In the genomic region with DNA sequence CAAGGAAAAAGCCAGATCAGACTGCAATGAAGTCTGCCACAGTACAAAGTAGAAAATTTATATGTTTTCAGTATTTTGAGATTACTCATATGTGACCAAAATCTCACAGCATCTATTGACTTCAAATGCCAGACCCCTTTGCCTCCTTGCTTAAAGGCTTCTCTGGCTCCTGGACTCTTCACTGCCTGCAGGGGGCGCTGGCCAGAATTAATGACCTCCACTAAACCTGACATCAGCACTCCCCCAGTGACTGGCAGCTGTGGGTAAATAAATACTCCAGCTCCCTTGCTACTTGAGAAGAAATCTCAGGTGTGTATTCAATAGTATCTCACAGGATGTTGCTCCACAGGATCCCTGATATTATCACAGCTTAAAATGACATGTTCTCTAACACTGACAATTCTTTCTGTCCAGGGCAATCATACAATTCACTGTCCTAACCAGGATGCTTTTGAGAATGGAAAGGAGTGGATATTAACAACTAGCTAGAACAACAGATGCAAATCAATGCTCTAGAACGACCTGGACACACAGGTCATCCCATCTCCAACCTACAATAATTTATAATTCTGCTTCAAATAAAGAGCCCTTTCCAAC, we compare ENCODE assay signal across 8 cellular contexts. TPM values are rescaled to one million over a fixed set of nuclear protein-coding genes. Genes with fewer than 3 reads are reported as not detected.
DNase-seq lines count a peak whose midpoint lies in the region; ATAC-seq lines count a peak whose summit lies in the region.

No MANE protein-coding gene starts in this region.

- peaks cover 40% of the 10 kb centered on the region for H3K36me3 Mint-ChIP-seq in T-cell

- DNase-seq in GF-D8 (lab: John Stamatoyannopoulos, UW) (peak; percentile 30), NCI-H1105 treated with DMSO at 0.1 percent for 48 hours (lab: John Stamatoyannopoulos, UW) (peak; percentile 34), T-cell (peak in 31 of 34 experiments; percentile 12 to 61 (median 52)), amniotic epithelial cell (ENCODE audit: low read depth) (peak; percentile 49), islet precursor cell (peak; percentile 89)
- peak; percentile 27 for DNase-seq in stimulated activated CD8-positive, alpha-beta memory T cell treated with anti-CD3 and anti-CD28 coated beads, Interleukin-15, amount 100 ng/mL, for 1 hour (ENCODE audit: low read depth)

- POLR2A ChIA-PET in T-cell (lab: Charles Lee): interaction anchor here in 1 of 2 donors (0.6 kb wide), 1 partner anchor 432 kb away, joined by 4 read pairs; the partner anchor contains the start of gene STAT3

- H3K4me3 Mint-ChIP-seq in T-cell: peak overlapping the region in 1 of 3 donors; percentile 1

- peaks cover 28 to 40% (median 39%) of the 10 kb centered on the region in 3 donors for H3K4me1 Mint-ChIP-seq in T-cell

- H3K27me3 Mint-ChIP-seq in T-cell: no peaks in the 10 kb centered on the region

- H3K9me3 Mint-ChIP-seq in T-cell: no peaks in the 10 kb centered on the region

- CTCF ChIA-PET in T-cell (lab: Charles Lee): interaction anchor here in 1 of 2 donors (1.4 kb wide), 1 partner anchor 14 kb away, joined by 4 read pairs; no protein-coding TSS in a partner anchor

- no peak for ATAC-seq in T-cell (replicated peaks in 1 of 4)
- no peak for ATAC-seq in GM18517 (IDR thresholded peaks at IDR 0.05; ENCODE audit: unreplicated experiment)
- ATAC-seq in HG02938 (IDR thresholded peaks at IDR 0.05; ENCODE audit: unreplicated experiment): no peak

- H3K27ac Mint-ChIP-seq in T-cell: no peak overlapping the region

RNA-seq across cellular contexts. Expression of gene BECN1, which starts 4.0 kb away (rescaled TPM):
- total RNA-seq in T-cell: 100 to 1,000 TPM in 4 of 5 donors, 10 to 100 TPM in 1; 92.1 to 138 (median 105) TPM

RNA-seq across cellular contexts. Expression of gene PSME3, which starts 13.2 kb away (rescaled TPM):
- total RNA-seq in T-cell: 10 to 100 TPM; 68.0 to 79.1 (median 77.2) TPM

RNA-seq across cellular contexts. Expression of gene CNTD1, which starts 21.4 kb away (rescaled TPM):
- not detected for total RNA-seq in T-cell

RNA-seq across cellular contexts. Expression of gene COA3, which starts 21.5 kb away (rescaled TPM):
- 10 to 100 TPM in 4 of 5 donors, 1 to 10 TPM in 1; 7.9 to 32.4 (median 29.8) TPM for total RNA-seq in T-cell

RNA-seq across cellular contexts. Expression of gene AOC2, which starts 24.3 kb away (rescaled TPM):
- total RNA-seq in T-cell: 1 to 10 TPM; 2.2 to 3.7 (median 3.2) TPM

Comparison
In these comparisons a context has a peak if more than half of its experiments do, and no peak if none do; other contexts are left out.
1. DNase-seq: peak in every context shown above with its lines; median percentile 89 in islet precursor cell; 52 in T-cell; 49 in amniotic epithelial cell; 34 in NCI-H1105 treated with DMSO at 0.1 percent for 48 hours; 30 in GF-D8; 27 in stimulated activated CD8-positive, alpha-beta memory T cell treated with anti-CD3 and anti-CD28 coated beads, Interleukin-15, amount 100 ng/mL, for 1 hour.